11 cellular contexts compared by ENCODE assay signal in the genomic region with DNA sequence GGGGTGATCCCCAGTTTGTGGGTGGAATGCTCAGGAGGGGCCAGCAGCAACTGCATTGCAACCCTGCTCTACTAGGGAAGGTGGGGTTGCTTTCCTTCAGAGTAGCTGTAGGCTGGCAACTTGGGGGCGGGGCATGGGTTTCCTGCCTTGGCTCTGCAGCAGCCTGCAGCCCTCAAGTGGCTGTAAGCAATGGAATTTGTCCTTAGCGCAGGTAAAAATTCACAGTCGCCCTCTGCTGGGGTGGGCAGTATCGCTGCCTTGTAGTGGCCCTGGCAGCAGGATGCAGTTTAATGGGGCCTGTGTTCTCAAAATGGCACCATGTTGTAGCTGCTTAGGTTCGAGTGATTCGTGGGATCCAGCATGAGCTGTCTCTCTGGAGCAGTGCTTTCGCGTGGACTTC. TPM values are rescaled to one million over a fixed set of nuclear protein-coding genes. Genes with fewer than 3 reads are reported as not detected.
DNase-seq lines count a peak whose midpoint lies in the region; ATAC-seq and TF ChIP-seq lines count a peak whose summit lies in the region.
"Had no signal": no experiment of that assay in that cellular context is flagged by ENCODE, and none has a peak within 500 bp of the region (broad histone marks: within the 10 kb centered on the region; RNA-seq: fewer than 3 reads in every experiment).

No MANE protein-coding gene starts in this region.

- H3K9me3 ChIP-seq in hepatocyte (ENCODE audit: low read depth) = no peaks in the 10 kb centered on the region
- H3K9me3 ChIP-seq: SJCRH30 had no signal

- no peaks in the 10 kb centered on the region for H3K9me2 ChIP-seq in hepatocyte (replicated peaks; ENCODE audit: insufficient read depth)

- WGBS in hepatocyte (ENCODE audit: low lambda C conversion rate, missing lambda C conversion rate) = 89% methylated on average over 8 of the region's 8 CpGs

- no peak overlapping the region for H3K4me2 ChIP-seq in hepatocyte

- H2AFZ ChIP-seq in hepatocyte = no peak overlapping the region

- H3K79me2 ChIP-seq in hepatocyte = peaks cover 100% of the 10 kb centered on the region

- no peak overlapping the region for H3K4me3 ChIP-seq in hepatocyte
- H3K4me3 ChIP-seq: SJCRH30 had no signal

- no peak overlapping the region for H3K27ac ChIP-seq in hepatocyte
- H3K27ac ChIP-seq: SJCRH30 had no signal

- H4K20me1 ChIP-seq in hepatocyte (ENCODE audit: insufficient read depth, poor library complexity, severe bottlenecking) = peaks cover 72% of the 10 kb centered on the region

- no peak for TF ChIP-seq CTCF in hepatocyte (IDR thresholded peaks at IDR 0.05; ENCODE audit: poor library complexity)

- intact Hi-C loops in Right ventricle myocardium superior (cut with DNase I) (no loop called here), cardiac septum (cut with DNase I) (no loop called here), left ventricle myocardium superior (cut with micrococcal nuclease) (no loop called here)

- H3K36me3 ChIP-seq in hepatocyte (replicated peaks; ENCODE audit: insufficient read depth, low read depth) = no peaks in the 10 kb centered on the region
- H3K36me3 ChIP-seq: SJCRH30 had no signal

- no peaks in the 10 kb centered on the region for H3K4me1 ChIP-seq in hepatocyte (ENCODE audit: insufficient read depth)
- H3K4me1 ChIP-seq: SJCRH30 had no signal

- H3K27me3 ChIP-seq in hepatocyte = no peaks in the 10 kb centered on the region
- H3K27me3 ChIP-seq: SJCRH30 had no signal

- ATAC-seq in Right ventricle myocardium superior (ENCODE audit: poor library complexity) = peak; percentile 23
- ATAC-seq in left ventricle myocardium superior = peak; percentile 21
- no peak for ATAC-seq in stimulated activated naive CD8-positive, alpha-beta T cell treated with anti-CD3 and anti-CD28 coated beads, Interleukin-15, Interleukin-2, amounts not matched to agents 100 U/mL and 50 U/mL, for 24 hours
- no peak for ATAC-seq in HG03159 (IDR thresholded peaks at IDR 0.05; ENCODE audit: unreplicated experiment)

- no peak for DNase-seq in Right ventricle myocardium superior
- no peak for DNase-seq in cardiac septum (ENCODE audit: low spot score)
- DNase-seq in activated CD4-positive, alpha-beta T cell treated with anti-CD3 and anti-CD28 coated beads, Interleukin-2, amount 50 U/mL, for 1 hour = peak; percentile 32
- DNase-seq in left ventricle myocardium superior = peak; percentile 29
- peak; percentile 35 for DNase-seq in stimulated activated naive CD8-positive, alpha-beta T cell treated with anti-CD3 and anti-CD28 coated beads, Interleukin-15, Interleukin-2, amounts not matched to agents 100 U/mL and 50 U/mL, for 24 hours
- no peak for DNase-seq in middle frontal gyrus (ENCODE audit: extremely low spot score, low spot score)
- DNase-seq in hepatocyte (ENCODE audit: low spot score) = no peak
- DNase-seq: midbrain, NCI-H187, SJCRH30 had no signal

RNA-seq across cellular contexts. Expression of gene STT3B, which starts 29.8 kb away (rescaled TPM):
- 85.3 TPM for total RNA-seq in Right ventricle myocardium superior
- 91.3 TPM for total RNA-seq in cardiac septum
- 97.7 TPM for total RNA-seq in left ventricle myocardium superior
- 213 and 253 TPM in 2 replicates for total RNA-seq in hepatocyte
- 97.1 and 101 TPM in 2 replicates for polyA plus RNA-seq in hepatocyte

Comparison
In these comparisons a context has a peak if more than half of its experiments do, and no peak if none do; other contexts are left out.
1. DNase-seq: peak in activated CD4-positive, alpha-beta T cell treated with anti-CD3 and anti-CD28 coated beads, Interleukin-2, amount 50 U/mL, for 1 hour (single experiment), left ventricle myocardium superior (single experiment) and stimulated activated naive CD8-positive, alpha-beta T cell treated with anti-CD3 and anti-CD28 coated beads, Interleukin-15, Interleukin-2, amounts not matched to agents 100 U/mL and 50 U/mL, for 24 hours (single experiment); none in Right ventricle myocardium superior (single experiment), cardiac septum (single experiment), middle frontal gyrus (single experiment) and hepatocyte (single experiment).
2. ATAC-seq: peak in Right ventricle myocardium superior (single experiment) and left ventricle myocardium superior (single experiment); none in stimulated activated naive CD8-positive, alpha-beta T cell treated with anti-CD3 and anti-CD28 coated beads, Interleukin-15, Interleukin-2, amounts not matched to agents 100 U/mL and 50 U/mL, for 24 hours (single experiment) and HG03159 (single experiment).